ENCODE assay signal across 1 cellular context in genomic region chr1:56097713-56098112, GRCh38.
TF ChIP-seq lines count a peak whose summit lies in the region.

No MANE protein-coding gene starts in this region.

TF ChIP-seq in GM12878, 131 proteins besides CTCF, POLR2A, EP300 and RAD21 (continued from another document):
- TF ChIP-seq RUNX3 (IDR thresholded peaks at IDR 0.05; ENCODE audit: low read length): peak; percentile 60; the same call in 1 of the 2 replicates
- TF ChIP-seq MEF2A (IDR thresholded peaks at IDR 0.05; ENCODE audit: insufficient read depth, low read depth, low read length): 0 out of 2 replicates have a peak, but pooled peaks have one; percentile 13
- no peak for TF ChIP-seq YBX1 (IDR thresholded peaks at IDR 0.05)
